Comparison of ENCODE assay signal across 21 cellular contexts in genomic region chr12:94969424-94969823, GRCh38. TPM values are rescaled to one million over a fixed set of nuclear protein-coding genes. Genes with fewer than 3 reads are reported as not detected.
DNase-seq lines count a peak whose midpoint lies in the region; ATAC-seq lines count a peak whose summit lies in the region.
"Had no signal": no experiment of that assay in that cellular context is flagged by ENCODE, and none has a peak within 500 bp of the region (broad histone marks: within the 10 kb centered on the region; RNA-seq: fewer than 3 reads in every experiment).

No MANE protein-coding gene starts in this region.

- peaks cover 29% of the 10 kb centered on the region for H3K36me3 Mint-ChIP-seq in activated naive CD4-positive, alpha-beta T cell treated with anti-CD3 and anti-CD28 coated beads, Interleukin-2, amount 10 ng/mL, durations not matched to agents 7 days and 5 days
- peaks cover 8 to 12% of the 10 kb centered on the region in 2 donors for H3K36me3 Mint-ChIP-seq in activated naive CD4-positive, alpha-beta T cell treated with anti-CD3 and anti-CD28 coated beads, Interleukin-2, amount 50 U/mL, for 72 hours

- H3K4me1 Mint-ChIP-seq in activated naive CD4-positive, alpha-beta T cell treated with anti-CD3 and anti-CD28 coated beads, Interleukin-2, amount 10 ng/mL, durations not matched to agents 7 days and 5 days: no peaks in the 10 kb centered on the region
- H3K4me1 Mint-ChIP-seq: CD14-positive monocyte had no signal

- H3K27ac Mint-ChIP-seq in activated naive CD4-positive, alpha-beta T cell treated with anti-CD3 and anti-CD28 coated beads, Interleukin-2, amount 10 ng/mL, durations not matched to agents 7 days and 5 days: peak overlapping the region; percentile 39
- H3K27ac Mint-ChIP-seq in activated naive CD4-positive, alpha-beta T cell treated with anti-CD3 and anti-CD28 coated beads, Interleukin-2, amount 50 U/mL, for 72 hours: no peak overlapping the region
- H3K27ac Mint-ChIP-seq: activated CD4-positive, alpha-beta T cell treated with anti-CD3 and anti-CD28 coated beads, Interleukin-2, amount 10 ng/mL, durations not matched to agents 24 days and 14 days had no signal

- H3K9me3 Mint-ChIP-seq in activated naive CD4-positive, alpha-beta T cell treated with anti-CD3 and anti-CD28 coated beads, Interleukin-2, amount 10 ng/mL, durations not matched to agents 7 days and 5 days: no peaks in the 10 kb centered on the region
- H3K9me3 Mint-ChIP-seq in activated naive CD4-positive, alpha-beta T cell treated with anti-CD3 and anti-CD28 coated beads, Interleukin-2, amount 50 U/mL, for 72 hours: no peaks in the 10 kb centered on the region
- H3K9me3 Mint-ChIP-seq: activated CD4-positive, alpha-beta T cell treated with anti-CD3 and anti-CD28 coated beads, Interleukin-2, amount 10 ng/mL, durations not matched to agents 24 days and 14 days; CD14-positive monocyte had no signal

- no peak for ATAC-seq in activated naive CD4-positive, alpha-beta T cell treated with anti-CD3 and anti-CD28 coated beads, Interleukin-2, amount 50 U/mL, for 72 hours
- peak; percentile 49 for ATAC-seq in GM21576 (IDR thresholded peaks at IDR 0.05; ENCODE audit: unreplicated experiment)
- ATAC-seq in left ventricle myocardium superior: no peak
- no peak for ATAC-seq in GM21515 (IDR thresholded peaks at IDR 0.05; ENCODE audit: unreplicated experiment)
- ATAC-seq: A549 had no signal

- no peak overlapping the region for H3K27ac ChIP-seq in caudate nucleus (ENCODE audit: low read depth, low read length)
- H3K27ac ChIP-seq: A549, colonic mucosa, SK-N-MC had no signal

- H3K4me3 Mint-ChIP-seq in activated naive CD4-positive, alpha-beta T cell treated with anti-CD3 and anti-CD28 coated beads, Interleukin-2, amount 10 ng/mL, durations not matched to agents 7 days and 5 days: no peak overlapping the region
- H3K4me3 Mint-ChIP-seq: activated CD4-positive, alpha-beta T cell treated with anti-CD3 and anti-CD28 coated beads, Interleukin-2, amount 10 ng/mL, durations not matched to agents 24 days and 14 days; CD14-positive monocyte had no signal

- DNase-seq in activated naive CD4-positive, alpha-beta T cell treated with anti-CD3 and anti-CD28 coated beads, Interleukin-2, amount 10 ng/mL, durations not matched to agents 7 days and 5 days: no peak
- DNase-seq in activated naive CD4-positive, alpha-beta T cell treated with anti-CD3 and anti-CD28 coated beads, Interleukin-2, amount 50 U/mL, for 72 hours (ENCODE audit: low spot score in 2 of 2): no peak
- DNase-seq in MV-4-11 (lab: John Stamatoyannopoulos, UW): peak; percentile 72
- no peak for DNase-seq in left ventricle myocardium superior
- DNase-seq in caudate nucleus (lab: John Stamatoyannopoulos, UW): no peak
- DNase-seq in nucleus accumbens (lab: John Stamatoyannopoulos, UW): no peak
- DNase-seq: activated CD4-positive, alpha-beta T cell treated with anti-CD3 and anti-CD28 coated beads, Interleukin-2, amount 10 ng/mL, durations not matched to agents 24 days and 14 days; activated CD8-positive, alpha-beta memory T cell treated with anti-CD3 and anti-CD28 coated beads, Interleukin-2, amount 50 U/mL, for 48 hours; activated naive CD4-positive, alpha-beta T cell; colonic mucosa; DMS 273 treated with DMSO at 0.1 percent for 48 hours; HCEC 1CT; MG63; NCI-H2081 treated with DMSO at 0.1 percent for 48 hours; NCI-H510A; T1000 had no signal

- H3K27me3 Mint-ChIP-seq in activated naive CD4-positive, alpha-beta T cell treated with anti-CD3 and anti-CD28 coated beads, Interleukin-2, amount 10 ng/mL, durations not matched to agents 7 days and 5 days: no peaks in the 10 kb centered on the region
- H3K27me3 Mint-ChIP-seq: activated CD4-positive, alpha-beta T cell treated with anti-CD3 and anti-CD28 coated beads, Interleukin-2, amount 10 ng/mL, durations not matched to agents 24 days and 14 days had no signal

- intact Hi-C loops in left ventricle myocardium superior (cut with micrococcal nuclease): no loop called here

- CTCF ChIA-PET in activated naive CD4-positive, alpha-beta T cell treated with anti-CD3 and anti-CD28 coated beads, Interleukin-2, amount 10 ng/mL, durations not matched to agents 7 days and 5 days (lab: Charles Lee): no interaction called here

RNA-seq across cellular contexts. Expression of gene NDUFA12, which starts 34.1 kb away (rescaled TPM):
- 100 to 1,000 TPM; 138 to 141 TPM for total RNA-seq in activated naive CD4-positive, alpha-beta T cell treated with anti-CD3 and anti-CD28 coated beads, Interleukin-2, amount 50 U/mL, for 72 hours
- 379 TPM for total RNA-seq in left ventricle myocardium superior
